In the genomic region with DNA sequence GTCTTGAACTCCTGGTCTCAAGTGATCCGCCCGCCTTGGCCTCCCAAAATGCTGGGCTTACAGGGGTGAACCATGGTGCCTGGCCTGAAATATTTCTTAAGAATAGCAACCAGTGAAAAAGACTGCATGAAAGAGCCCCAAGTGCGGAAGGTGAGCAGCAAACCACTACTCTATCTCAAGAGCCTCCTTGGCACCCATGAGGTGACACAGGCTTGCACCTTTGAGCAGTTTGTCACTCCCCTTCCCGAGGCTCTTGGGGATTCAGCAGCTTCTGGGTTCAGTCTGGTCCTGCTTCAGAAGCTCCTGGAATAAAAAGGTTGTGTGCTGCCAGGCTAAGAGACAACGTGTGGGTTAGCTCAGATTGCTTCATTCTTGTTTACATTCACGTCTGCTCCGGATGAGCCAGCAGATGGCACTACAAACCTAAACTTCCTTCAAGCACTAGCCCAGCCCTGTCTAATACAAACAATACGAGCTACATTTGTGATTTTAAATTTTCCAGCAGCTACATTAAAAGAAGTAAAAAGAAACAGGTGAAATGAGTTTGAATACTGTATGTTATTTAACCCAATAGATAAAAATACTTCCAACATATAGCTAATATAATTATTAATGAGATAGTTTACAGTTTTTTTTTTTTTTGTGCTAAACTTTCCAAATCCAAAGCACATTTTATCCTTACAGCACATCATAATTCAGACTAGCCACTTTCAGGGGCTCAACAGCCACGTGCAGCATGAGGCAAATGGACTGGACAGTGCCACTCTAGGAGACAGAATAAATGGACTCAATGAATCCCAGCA, we compare ENCODE assay signal across 8 cellular contexts. TPM values are rescaled to one million over a fixed set of nuclear protein-coding genes. Genes with fewer than 3 reads are reported as not detected.
DNase-seq lines count a peak whose midpoint lies in the region; ATAC-seq and TF ChIP-seq lines count a peak whose summit lies in the region.

No MANE protein-coding gene starts in this region.

- no peaks in the 10 kb centered on the region for H3K36me3 ChIP-seq in lung (ENCODE audit: control insufficient read depth in 2 of 2, insufficient read depth in 2 of 2, low read length in 2 of 2)

- H3K4me3 ChIP-seq in dorsolateral prefrontal cortex = peak overlapping the region in 27 of 59 donors; percentile 2 to 47 (median 30)
- H3K4me3 ChIP-seq in lung = no peak overlapping the region

- TF ChIP-seq CTCF in AG09319 (IDR thresholded peaks at IDR 0.05; ENCODE audit: low read depth, low read length) = peak; percentile 83
- peak; percentile 23 to 92 (median 81) for TF ChIP-seq CTCF in dorsolateral prefrontal cortex (IDR thresholded peaks at IDR 0.05 in 54 of 56, conservative IDR thresholded peaks at IDR 0.05 in 2 of 56; ENCODE audit: low read depth in 1 of 56, partially characterized antibody in 56 of 56)
- TF ChIP-seq CTCF in lung (IDR thresholded peaks at IDR 0.05; ENCODE audit: control extremely low read depth, extremely low read depth) = peak; percentile 84

- peak; percentile 67 for DNase-seq in AG09319 (ENCODE audit: extremely low read depth, low read depth)
- peak; percentile 81 for DNase-seq in NCI-H748 treated with DMSO at 0.1 percent for 48 hours (lab: John Stamatoyannopoulos, UW)
- DNase-seq in activated CD4-positive, alpha-beta T cell treated with anti-CD3 and anti-CD28 coated beads, Interleukin-2, amount 50 U/mL, for 48 hours = peak; percentile 57 to 66
- DNase-seq in dorsolateral prefrontal cortex = peak; percentile 44 to 92 (median 80)
- DNase-seq in lung (ENCODE audit: low spot score) = peak; percentile 67
- DNase-seq in stimulated activated CD8-positive, alpha-beta memory T cell treated with anti-CD3 and anti-CD28 coated beads, Interleukin-4, amount 100 ng/mL, for 48 hours = peak; percentile 61

- H3K27ac ChIP-seq in dorsolateral prefrontal cortex (peak overlapping the region in 58 of 59 donors; percentile 22 to 92 (median 84)), lung (ENCODE audit: low read depth in 1 of 2, low read length in 1 of 2) (no peak overlapping the region)

- no peaks in the 10 kb centered on the region for H3K27me3 ChIP-seq in dorsolateral prefrontal cortex
- no peaks in the 10 kb centered on the region for H3K27me3 ChIP-seq in lung (ENCODE audit: control insufficient read depth, insufficient read depth)

- 31 to 39% methylated on average over 9 of the region's 9 CpGs for WGBS in lung, 2 donors

- H3K9me3 ChIP-seq in lung (ENCODE audit: control insufficient read depth in 2 of 2, insufficient read depth in 1 of 2, low read length in 1 of 2) = no peaks in the 10 kb centered on the region

- ATAC-seq in GM18870 (IDR thresholded peaks at IDR 0.05; ENCODE audit: unreplicated experiment) (peak; percentile 88), HG03558 (IDR thresholded peaks at IDR 0.05; ENCODE audit: extremely low read depth, unreplicated experiment) (peak; percentile 56), lung (ENCODE audit: insufficient read depth, low FRiP score) (peak; percentile 85)

- intact Hi-C loops in dorsolateral prefrontal cortex (cut with DNase I) = loop anchor here (1.0 to 10.0 kb wide), 7 partner anchors 30 to 637 kb away; partner anchors contain the start of gene BACH2 (in 2 of the 2)

- peaks cover 0 to 2% of the 10 kb centered on the region in 2 donors for H3K4me1 ChIP-seq in lung (ENCODE audit: control insufficient read depth in 2 of 2, insufficient read depth in 2 of 2, low read length in 2 of 2)

RNA-seq across cellular contexts. Expression of gene GJA10, which starts 46.2 kb away (rescaled TPM):
- total RNA-seq in dorsolateral prefrontal cortex (not detected), lung (not detected)
- not detected for polyA plus RNA-seq in lung

Comparison
In these comparisons a context has a peak if more than half of its experiments do, and no peak if none do; other contexts are left out.
1. H3K27ac ChIP-seq: peak in dorsolateral prefrontal cortex (58 of 59); none in lung (0 of 2).
2. Peak in every context shown above with its lines, with median percentiles within 50 percentile points of each other: DNase-seq, CTCF ChIP-seq and ATAC-seq.